In the genomic region with DNA sequence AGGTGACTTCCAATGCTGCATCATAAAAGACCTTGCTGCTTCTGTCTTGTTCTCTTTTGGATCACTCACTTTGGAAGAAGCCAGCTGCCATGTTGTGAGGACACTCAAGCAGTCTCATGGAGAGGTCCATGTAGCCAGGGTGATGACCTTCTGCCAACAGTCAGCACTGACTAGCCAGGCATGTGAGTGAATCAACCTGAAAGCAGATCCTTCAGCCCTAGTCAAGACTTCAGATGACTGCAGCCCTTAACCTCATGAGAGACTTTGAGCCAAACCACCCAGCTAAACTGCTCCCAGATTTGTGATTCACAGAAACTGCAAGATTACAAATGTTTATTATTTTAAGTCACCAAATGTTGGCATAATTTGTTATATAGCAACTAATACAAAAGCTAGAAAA, we compare ENCODE assay signal across 30 cellular contexts.
"Had no signal": no experiment of that assay in that cellular context is flagged by ENCODE, and none has a peak within 500 bp of the region (broad histone marks: within the 10 kb centered on the region; RNA-seq: fewer than 3 reads in every experiment).

No MANE protein-coding gene starts in this region.

- H3K4me1 Mint-ChIP-seq: activated CD4-positive, alpha-beta T cell treated with anti-CD3 and anti-CD28 coated beads, Interleukin-2, amount 10 ng/mL, durations not matched to agents 24 days and 14 days; activated naive CD4-positive, alpha-beta T cell treated with anti-CD3 and anti-CD28 coated beads, Interleukin-2, amount 50 U/mL, for 24 hours; activated naive CD8-positive, alpha-beta T cell treated with anti-CD3 and anti-CD28 coated beads, Interleukin-2, amount 50 U/mL, for 24 hours; immature natural killer cell; naive thymus-derived CD4-positive, alpha-beta T cell had no signal

- H3K27ac Mint-ChIP-seq: activated CD4-positive, alpha-beta memory T cell treated with anti-CD3 and anti-CD28 coated beads for 36 hours; activated CD4-positive, alpha-beta T cell treated with anti-CD3 and anti-CD28 coated beads, Interleukin-2, amount 10 ng/mL, durations not matched to agents 24 days and 14 days; activated naive CD4-positive, alpha-beta T cell treated with anti-CD3 and anti-CD28 coated beads, Interleukin-2, amount 50 U/mL, for 24 hours; activated naive CD8-positive, alpha-beta T cell treated with anti-CD3 and anti-CD28 coated beads, Interleukin-2, amount 50 U/mL, for 24 hours; activated T-cell treated with anti-CD3 and anti-CD28 coated beads, Interleukin-2, amount 50 U/mL, for 24 hours; immature natural killer cell; memory B cell; naive thymus-derived CD4-positive, alpha-beta T cell had no signal

- H3K9me3 Mint-ChIP-seq: activated CD4-positive, alpha-beta memory T cell treated with anti-CD3 and anti-CD28 coated beads for 36 hours; activated CD4-positive, alpha-beta T cell treated with anti-CD3 and anti-CD28 coated beads, Interleukin-2, amount 10 ng/mL, durations not matched to agents 24 days and 14 days; activated naive CD8-positive, alpha-beta T cell treated with anti-CD3 and anti-CD28 coated beads, Interleukin-2, amount 50 U/mL, for 24 hours; activated T-cell treated with anti-CD3 and anti-CD28 coated beads, Interleukin-2, amount 50 U/mL, for 24 hours; memory B cell had no signal

- H3K4me3 Mint-ChIP-seq: activated CD4-positive, alpha-beta memory T cell treated with anti-CD3 and anti-CD28 coated beads for 36 hours; activated CD4-positive, alpha-beta T cell treated with anti-CD3 and anti-CD28 coated beads, Interleukin-2, amount 10 ng/mL, durations not matched to agents 24 days and 14 days; activated naive CD4-positive, alpha-beta T cell treated with anti-CD3 and anti-CD28 coated beads, Interleukin-2, amount 50 U/mL, for 24 hours; activated naive CD8-positive, alpha-beta T cell treated with anti-CD3 and anti-CD28 coated beads, Interleukin-2, amount 50 U/mL, for 24 hours; activated T-cell treated with anti-CD3 and anti-CD28 coated beads, Interleukin-2, amount 50 U/mL, for 24 hours; immature natural killer cell; memory B cell; neural crest cell had no signal

- H3K9me3 ChIP-seq: breast epithelium, esophagus squamous epithelium, heart left ventricle, thoracic aorta, uterus had no signal

- ATAC-seq: activated naive CD8-positive, alpha-beta T cell treated with anti-CD3 and anti-CD28 coated beads, Interleukin-2, amount 50 U/mL, for 24 hours; foreskin keratinocyte; heart left ventricle; naive thymus-derived CD4-positive, alpha-beta T cell; right cardiac atrium; stimulated activated naive CD8-positive, alpha-beta T cell treated with anti-CD3 and anti-CD28 coated beads, Interleukin-15, Interleukin-2, amounts not matched to agents 100 U/mL and 50 U/mL, for 24 hours had no signal

- FAIRE-seq: colon, kidney, TTC549 had no signal

- H3K4me1 ChIP-seq: breast epithelium, foreskin keratinocyte, heart left ventricle, spleen, uterus had no signal

- H3K36me3 Mint-ChIP-seq: activated CD4-positive, alpha-beta memory T cell treated with anti-CD3 and anti-CD28 coated beads for 36 hours; activated naive CD4-positive, alpha-beta T cell treated with anti-CD3 and anti-CD28 coated beads, Interleukin-2, amount 50 U/mL, for 24 hours; immature natural killer cell; memory B cell; naive thymus-derived CD4-positive, alpha-beta T cell had no signal

- DNase-seq: activated CD4-positive, alpha-beta memory T cell treated with anti-CD3 and anti-CD28 coated beads for 36 hours; activated CD4-positive, alpha-beta T cell treated with anti-CD3 and anti-CD28 coated beads, Interleukin-2, amount 10 ng/mL, durations not matched to agents 24 days and 14 days; activated CD4-positive, CD25-positive, alpha-beta regulatory T cell treated with anti-CD3 and anti-CD28 coated beads, Interleukin-2, amount 50 U/mL, for 72 hours; activated CD8-positive, alpha-beta memory T cell treated with anti-CD3 and anti-CD28 coated beads, Interleukin-2, amount 50 U/mL, for 48 hours; activated naive CD8-positive, alpha-beta T cell treated with anti-CD3 and anti-CD28 coated beads, Interleukin-2, amount 50 U/mL, for 24 hours; activated T-cell treated with anti-CD3 and anti-CD28 coated beads, Interleukin-2, amount 50 U/mL, for 24 hours; amygdala; dermis blood vessel endothelial cell; effector CD4-positive, alpha-beta T cell; esophagus squamous epithelium; heart left ventricle; hypothalamus; immature natural killer cell; kidney; midbrain; naive thymus-derived CD4-positive, alpha-beta T cell; nucleus accumbens; right cardiac atrium; spleen; stimulated activated naive CD8-positive, alpha-beta T cell treated with anti-CD3 and anti-CD28 coated beads, Interleukin-15, Interleukin-2, amounts not matched to agents 100 U/mL and 50 U/mL, for 24 hours; trophoblast cell; uterus had no signal

- H3K27me3 ChIP-seq: breast epithelium, foreskin keratinocyte, uterus had no signal

- H3K4me3 ChIP-seq: breast epithelium, esophagus squamous epithelium, heart left ventricle, spleen, thoracic aorta, uterus had no signal

- H3K27ac ChIP-seq: breast epithelium, esophagus squamous epithelium, foreskin keratinocyte, heart left ventricle, spleen, thoracic aorta, uterus had no signal

- H3K36me3 ChIP-seq: breast epithelium, esophagus squamous epithelium, heart left ventricle, spleen, thoracic aorta, uterus had no signal
